In genomic region chr9:16610538-16610937, GRCh38 we compare ENCODE assay signal across 39 cellular contexts.
"Had no signal": no experiment of that assay in that cellular context is flagged by ENCODE, and none has a peak within 500 bp of the region (broad histone marks: within the 10 kb centered on the region; RNA-seq: fewer than 3 reads in every experiment).

No MANE protein-coding gene starts in this region.

- FAIRE-seq: astrocyte, bronchial epithelial cell had no signal

- H3K9me3 Mint-ChIP-seq: activated CD4-positive, alpha-beta T cell treated with anti-CD3 and anti-CD28 coated beads, Interleukin-2, amount 10 ng/mL, durations not matched to agents 7 days and 5 days; activated naive CD4-positive, alpha-beta T cell treated with anti-CD3 and anti-CD28 coated beads for 36 hours; activated T-helper 1 cell treated with anti-CD3 and anti-CD28 coated beads, Interleukin-12 subunit alpha, Interleukin-12 subunit beta, Interleukin-2, Interleukin-4 antibody, amounts not matched to agents 30 ng/mL and 10 ng/mL and 1 ng/mL, durations not matched to agents 14 hours and 24 hours and 36 hours; brain; T-helper 1 cell treated with Interleukin-12 subunit alpha and Interleukin-12 subunit beta and Interleukin-4 antibody, amounts not matched to agents 30 μg/mL and 1 μg/mL, for 36 hours; T-helper 2 cell treated with Interferon-gamma antibody and Interleukin-4, amounts not matched to agents 5 μg/mL and 100 μg/mL, for 36 hours; WTC11 had no signal

- H3K36me3 Mint-ChIP-seq: activated naive CD4-positive, alpha-beta T cell treated with anti-CD3 and anti-CD28 coated beads, Interleukin-2, amount 50 U/mL, for 72 hours; activated naive CD8-positive, alpha-beta T cell treated with anti-CD3 and anti-CD28 coated beads for 36 hours; brain; WTC11 had no signal

- H3K4me1 Mint-ChIP-seq: activated CD4-positive, alpha-beta memory T cell treated with anti-CD3 and anti-CD28 coated beads, Interleukin-2, amount 10 ng/mL, durations not matched to agents 7 days and 5 days; activated CD4-positive, alpha-beta T cell treated with anti-CD3 and anti-CD28 coated beads for 36 hours; activated CD4-positive, alpha-beta T cell treated with anti-CD3 and anti-CD28 coated beads, Interleukin-2, amount 10 ng/mL, durations not matched to agents 7 days and 5 days; activated naive CD8-positive, alpha-beta T cell treated with anti-CD3 and anti-CD28 coated beads for 36 hours; activated T-helper 17 cell treated with anti-CD3 and anti-CD28 coated beads, Interleukin-2, amount 50 U/mL, for 72 hours; central memory CD8-positive, alpha-beta T cell had no signal

- H3K27me3 ChIP-seq: adrenal gland had no signal

- H3K4me3 ChIP-seq: adrenal gland, cardiac muscle cell had no signal

- H3K27ac Mint-ChIP-seq: activated CD4-positive, alpha-beta memory T cell treated with anti-CD3 and anti-CD28 coated beads, Interleukin-2, amount 10 ng/mL, durations not matched to agents 7 days and 5 days; activated CD4-positive, alpha-beta T cell treated with anti-CD3 and anti-CD28 coated beads for 36 hours; activated CD4-positive, alpha-beta T cell treated with anti-CD3 and anti-CD28 coated beads, Interleukin-2, amount 10 ng/mL, durations not matched to agents 7 days and 5 days; activated naive CD4-positive, alpha-beta T cell treated with anti-CD3 and anti-CD28 coated beads for 36 hours; activated naive CD4-positive, alpha-beta T cell treated with anti-CD3 and anti-CD28 coated beads, Interleukin-2, amount 50 U/mL, for 72 hours; activated naive CD8-positive, alpha-beta T cell treated with anti-CD3 and anti-CD28 coated beads for 36 hours; activated T-cell treated with anti-CD3 and anti-CD28 coated beads, Interleukin-2, amount 50 U/mL, for 72 hours; activated T-helper 1 cell treated with anti-CD3 and anti-CD28 coated beads, Interleukin-12 subunit alpha, Interleukin-12 subunit beta, Interleukin-2, Interleukin-4 antibody, amounts not matched to agents 30 ng/mL and 10 ng/mL and 1 ng/mL, durations not matched to agents 14 hours and 24 hours and 36 hours; activated T-helper 17 cell treated with anti-CD3 and anti-CD28 coated beads, Interleukin-2, amount 50 U/mL, for 72 hours; brain; T-helper 1 cell treated with Interleukin-12 subunit alpha and Interleukin-12 subunit beta and Interleukin-4 antibody, amounts not matched to agents 30 μg/mL and 1 μg/mL, for 36 hours; T-helper 2 cell treated with Interferon-gamma antibody and Interleukin-4, amounts not matched to agents 5 μg/mL and 100 μg/mL, for 36 hours; WTC11 had no signal

- ATAC-seq: activated CD4-positive, alpha-beta T cell treated with anti-CD3 and anti-CD28 coated beads for 36 hours; activated CD4-positive, CD25-positive, alpha-beta regulatory T cell treated with anti-CD3 and anti-CD28 coated beads, Interleukin-2, amount 50 U/mL, for 24 hours; activated naive CD4-positive, alpha-beta T cell treated with anti-CD3 and anti-CD28 coated beads, Interleukin-2, amount 50 U/mL, for 72 hours; activated T-cell treated with anti-CD3 and anti-CD28 coated beads, Interleukin-2, amount 50 U/mL, for 4 hours; activated T-cell treated with anti-CD3 and anti-CD28 coated beads, Interleukin-2, amount 50 U/mL, for 72 hours; activated T-helper 17 cell treated with anti-CD3 and anti-CD28 coated beads, Interleukin-2, amount 50 U/mL, for 72 hours; WTC11 had no signal

- H3K4me3 Mint-ChIP-seq: activated CD4-positive, alpha-beta memory T cell treated with anti-CD3 and anti-CD28 coated beads, Interleukin-2, amount 10 ng/mL, durations not matched to agents 7 days and 5 days; activated CD4-positive, alpha-beta T cell treated with anti-CD3 and anti-CD28 coated beads for 36 hours; activated CD4-positive, alpha-beta T cell treated with anti-CD3 and anti-CD28 coated beads, Interleukin-2, amount 10 ng/mL, durations not matched to agents 7 days and 5 days; activated naive CD4-positive, alpha-beta T cell treated with anti-CD3 and anti-CD28 coated beads for 36 hours; activated naive CD8-positive, alpha-beta T cell treated with anti-CD3 and anti-CD28 coated beads for 36 hours; activated T-cell treated with anti-CD3 and anti-CD28 coated beads, Interleukin-2, amount 50 U/mL, for 4 hours; activated T-cell treated with anti-CD3 and anti-CD28 coated beads, Interleukin-2, amount 50 U/mL, for 72 hours; activated T-helper 1 cell treated with anti-CD3 and anti-CD28 coated beads, Interleukin-12 subunit alpha, Interleukin-12 subunit beta, Interleukin-2, Interleukin-4 antibody, amounts not matched to agents 30 ng/mL and 10 ng/mL and 1 ng/mL, durations not matched to agents 14 hours and 24 hours and 36 hours; activated T-helper 17 cell treated with anti-CD3 and anti-CD28 coated beads, Interleukin-2, amount 50 U/mL, for 72 hours; brain; central memory CD8-positive, alpha-beta T cell; T-helper 1 cell treated with Interleukin-12 subunit alpha and Interleukin-12 subunit beta and Interleukin-4 antibody, amounts not matched to agents 30 μg/mL and 1 μg/mL, for 36 hours; T-helper 2 cell treated with Interferon-gamma antibody and Interleukin-4, amounts not matched to agents 5 μg/mL and 100 μg/mL, for 36 hours; WTC11 had no signal

- H3K9me3 ChIP-seq: adrenal gland had no signal

- H3K36me3 ChIP-seq: adrenal gland, cardiac muscle cell, WERI-Rb-1 had no signal

- H3K4me1 ChIP-seq: adrenal gland had no signal

- H3K27me3 Mint-ChIP-seq: activated CD4-positive, alpha-beta memory T cell treated with anti-CD3 and anti-CD28 coated beads, Interleukin-2, amount 10 ng/mL, durations not matched to agents 7 days and 5 days; activated CD4-positive, alpha-beta T cell treated with anti-CD3 and anti-CD28 coated beads for 36 hours; activated CD4-positive, alpha-beta T cell treated with anti-CD3 and anti-CD28 coated beads, Interleukin-2, amount 10 ng/mL, durations not matched to agents 7 days and 5 days; activated naive CD8-positive, alpha-beta T cell treated with anti-CD3 and anti-CD28 coated beads for 36 hours; activated T-helper 17 cell treated with anti-CD3 and anti-CD28 coated beads, Interleukin-2, amount 50 U/mL, for 72 hours; brain; central memory CD8-positive, alpha-beta T cell had no signal

- DNase-seq: activated CD4-positive, alpha-beta memory T cell treated with anti-CD3 and anti-CD28 coated beads, Interleukin-2, amount 10 ng/mL, durations not matched to agents 7 days and 5 days; activated CD4-positive, alpha-beta T cell treated with anti-CD3 and anti-CD28 coated beads for 1 hour; activated CD4-positive, alpha-beta T cell treated with anti-CD3 and anti-CD28 coated beads for 36 hours; activated CD4-positive, alpha-beta T cell treated with anti-CD3 and anti-CD28 coated beads for 48 hours; activated CD4-positive, alpha-beta T cell treated with anti-CD3 and anti-CD28 coated beads, Interleukin-2, amount 10 ng/mL, durations not matched to agents 7 days and 5 days; activated CD4-positive, alpha-beta T cell treated with anti-CD3 and anti-CD28 coated beads, Interleukin-2, amount 50 U/mL, for 48 hours; activated CD4-positive, CD25-positive, alpha-beta regulatory T cell; activated CD8-positive, alpha-beta memory T cell treated with anti-CD3 and anti-CD28 coated beads, Interleukin-2, amount 50 U/mL, for 4 hours; activated effector memory CD4-positive, alpha-beta T cell treated with anti-CD3 and anti-CD28 coated beads, Interleukin-2, amount 50 U/mL, for 16 hours; activated gamma-delta T cell treated with Interleukin-2 at 50 U/mL for 16 hours; activated naive CD4-positive, alpha-beta T cell; activated naive CD4-positive, alpha-beta T cell treated with anti-CD3 and anti-CD28 coated beads for 36 hours; activated naive CD4-positive, alpha-beta T cell treated with anti-CD3 and anti-CD28 coated beads, Interleukin-2, amount 50 U/mL, for 16 hours; activated naive CD8-positive, alpha-beta T cell treated with anti-CD3 and anti-CD28 coated beads for 36 hours; activated T-cell treated with anti-CD3 and anti-CD28 coated beads for 4 hours; activated T-cell treated with anti-CD3 and anti-CD28 coated beads, Interleukin-2, amount 50 U/mL, for 1 hour; activated T-cell treated with anti-CD3 and anti-CD28 coated beads, Interleukin-2, amount 50 U/mL, for 4 hours; activated T-cell treated with anti-CD3 and anti-CD28 coated beads, Interleukin-2, amount 50 U/mL, for 72 hours; adrenal gland; amniotic stem cell; aorta; caudate nucleus; cerebellar nuclear complex; T-helper 1 cell; T-helper 2 cell; T-helper 9 cell; WERI-Rb-1 had no signal

- H3K27ac ChIP-seq: adrenal gland, cardiac muscle cell, WERI-Rb-1 had no signal
